8 cellular contexts compared by ENCODE assay signal in genomic region chr7:100692578-100692961, GRCh38. TPM values are rescaled to one million over a fixed set of nuclear protein-coding genes. Genes with fewer than 3 reads are reported as not detected.
DNase-seq lines count a peak whose midpoint lies in the region; ATAC-seq and TF ChIP-seq lines count a peak whose summit lies in the region.
"Had no signal": no experiment of that assay in that cellular context is flagged by ENCODE, and none has a peak within 500 bp of the region (broad histone marks: within the 10 kb centered on the region; RNA-seq: fewer than 3 reads in every experiment).

No MANE protein-coding gene starts in this region.

- no peaks in the 10 kb centered on the region for H3K9me3 Mint-ChIP-seq in activated T-cell treated with anti-CD3 and anti-CD28 coated beads, Interleukin-2, amount 50 U/mL, for 72 hours

- TF ChIP-seq CTCF in HL-60 (IDR thresholded peaks at IDR 0.05; ENCODE audit: insufficient read depth, low read length), result no peak

- H3K27ac ChIP-seq in HL-60 (replicated peaks) (peak overlapping the region; percentile 67), iPS-18a (ENCODE audit: low read length) (no peak overlapping the region), substantia nigra (ENCODE audit: low read depth, low read length, poor library complexity, severe bottlenecking) (peak overlapping the region; percentile 51)

- peak overlapping the region; percentile 98 for H3K4me3 Mint-ChIP-seq in activated T-cell treated with anti-CD3 and anti-CD28 coated beads, Interleukin-2, amount 50 U/mL, for 72 hours

- H3K27ac Mint-ChIP-seq in activated T-cell treated with anti-CD3 and anti-CD28 coated beads, Interleukin-2, amount 50 U/mL, for 72 hours, result peak overlapping the region; percentile 60

- ATAC-seq in activated T-cell treated with anti-CD3 and anti-CD28 coated beads, Interleukin-2, amount 50 U/mL, for 72 hours (replicated peaks in 1 of 2), result no peak

- H3K36me3 Mint-ChIP-seq in activated T-cell treated with anti-CD3 and anti-CD28 coated beads, Interleukin-2, amount 50 U/mL, for 72 hours (ENCODE audit: insufficient read depth in 2 of 2), result peaks cover 6% of the 10 kb centered on the region in 2 donors

- H3K4me1 Mint-ChIP-seq in activated T-cell treated with anti-CD3 and anti-CD28 coated beads, Interleukin-2, amount 50 U/mL, for 72 hours (ENCODE audit: low read depth), result peaks cover 49% of the 10 kb centered on the region

- H3K4me3 ChIP-seq in HL-60 (replicated peaks; ENCODE audit: insufficient read depth, low read length) (peak overlapping the region; percentile 65), iPS-18a (ENCODE audit: low read length) (peak overlapping the region; percentile 88)

- H3K36me3 ChIP-seq in iPS-18a (ENCODE audit: control insufficient read depth, low read depth, low read length), result peaks cover 24% of the 10 kb centered on the region

- H3K4me1 ChIP-seq in iPS-18a (ENCODE audit: control insufficient read depth, low read depth, low read length), result peaks cover 13% of the 10 kb centered on the region

- H3K27me3 ChIP-seq in HL-60 (ENCODE audit: insufficient read depth, poor library complexity, severe bottlenecking), result peaks cover 5% of the 10 kb centered on the region
- no peaks in the 10 kb centered on the region for H3K27me3 ChIP-seq in iPS-18a (ENCODE audit: control insufficient read depth, insufficient read depth, low read length)

- peak overlapping the region; percentile 92 for H3K9ac ChIP-seq in iPS-18a (ENCODE audit: low read length)

- DNase-seq in HL-60 (ENCODE audit: low read depth in 1 of 2, low spot score in 1 of 2) (no peak), substantia nigra (lab: John Stamatoyannopoulos, UW) (no peak), NCI-H2196 (lab: John Stamatoyannopoulos, UW; ENCODE audit: unreplicated experiment) (no peak), OCI-M1 (lab: John Stamatoyannopoulos, UW) (no peak), AG20443 (ENCODE audit: low spot score) (no peak)
- no peak for DNase-seq in activated T-cell treated with anti-CD3 and anti-CD28 coated beads, Interleukin-2, amount 50 U/mL, for 72 hours

- no peaks in the 10 kb centered on the region for H3K9me3 ChIP-seq in iPS-18a (ENCODE audit: control insufficient read depth, low read depth, low read length)

- no peaks in the 10 kb centered on the region for H3K27me3 Mint-ChIP-seq in activated T-cell treated with anti-CD3 and anti-CD28 coated beads, Interleukin-2, amount 50 U/mL, for 72 hours (ENCODE audit: low read depth)

RNA-seq across cellular contexts. Expression of gene GIGYF1, which starts 1.5 kb away (rescaled TPM):
- total RNA-seq in activated T-cell treated with anti-CD3 and anti-CD28 coated beads, Interleukin-2, amount 50 U/mL, for 72 hours, result 10 to 100 TPM; 51.5 to 53.2 TPM

RNA-seq across cellular contexts. Expression of gene POP7, which starts 13.4 kb away (rescaled TPM):
- total RNA-seq in activated T-cell treated with anti-CD3 and anti-CD28 coated beads, Interleukin-2, amount 50 U/mL, for 72 hours, result 10 to 100 TPM; 33.3 to 40.9 TPM

RNA-seq across cellular contexts. Expression of gene GNB2, which starts 19.0 kb away (rescaled TPM):
- total RNA-seq in activated T-cell treated with anti-CD3 and anti-CD28 coated beads, Interleukin-2, amount 50 U/mL, for 72 hours, result 100 to 1,000 TPM; 196 to 198 TPM

RNA-seq across cellular contexts. Expression of gene EPO, which starts 27.7 kb away (rescaled TPM):
- total RNA-seq in activated T-cell treated with anti-CD3 and anti-CD28 coated beads, Interleukin-2, amount 50 U/mL, for 72 hours, result under 1 TPM in 1 of 2 donors, not detected in 1; 0.19 TPM

RNA-seq across cellular contexts. Expression of gene ACTL6B, which starts 36.3 kb away (rescaled TPM):
- not detected for total RNA-seq in activated T-cell treated with anti-CD3 and anti-CD28 coated beads, Interleukin-2, amount 50 U/mL, for 72 hours
- total RNA-seq: activated CD8-positive, alpha-beta memory T cell treated with anti-CD3 and anti-CD28 coated beads for 36 hours had no signal
